In the genomic region with DNA sequence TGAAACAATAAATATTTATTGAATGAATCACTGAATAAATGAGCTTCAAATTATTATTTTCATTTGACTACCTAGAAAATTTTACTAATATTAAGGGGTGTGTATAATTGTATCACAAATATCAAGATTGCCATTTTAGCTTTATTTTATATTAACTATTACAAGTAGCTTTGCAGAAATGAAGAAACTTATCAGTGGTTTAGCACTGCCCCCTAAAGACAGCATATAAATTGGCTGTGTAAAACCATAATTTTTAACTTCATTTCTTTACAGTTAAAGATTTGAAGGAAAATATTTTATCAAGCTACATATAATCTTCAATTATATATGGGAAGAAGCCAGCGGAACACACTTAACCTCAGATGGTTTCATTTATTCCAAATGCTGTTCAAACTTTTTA, we compare ENCODE assay signal across 13 cellular contexts. TPM values are rescaled to one million over a fixed set of nuclear protein-coding genes. Genes with fewer than 3 reads are reported as not detected.
A peak's percentile ranks its signal among the peaks of the same experiment; 100 is the strongest.
DNase-seq lines count a peak whose midpoint lies in the region; ATAC-seq and TF ChIP-seq lines count a peak whose summit lies in the region.
"Had no signal": no experiment of that assay in that cellular context is flagged by ENCODE, and none has a peak within 500 bp of the region (broad histone marks: within the 10 kb centered on the region; RNA-seq: fewer than 3 reads in every experiment).

No MANE protein-coding gene starts in this region.

- no peak for ATAC-seq in DND-41 (ENCODE audit: insufficient read depth, low read depth)
- no peak for ATAC-seq in T-cell (replicated peaks in 1 of 4)
- no peak for ATAC-seq in GM21367 (IDR thresholded peaks at IDR 0.05; ENCODE audit: unreplicated experiment)
- ATAC-seq in GM18505 (IDR thresholded peaks at IDR 0.05; ENCODE audit: unreplicated experiment): no peak
- ATAC-seq: K562, WTC11 had no signal

- H3K36me3 ChIP-seq in DND-41 (ENCODE audit: insufficient read depth, low read length) (no peaks in the 10 kb centered on the region), esophagus squamous epithelium (no peaks in the 10 kb centered on the region)
- H3K36me3 ChIP-seq: Peyer's patch had no signal

- H3K9me3 ChIP-seq in DND-41 (ENCODE audit: insufficient read depth, low read length, severe bottlenecking) (no peaks in the 10 kb centered on the region), esophagus squamous epithelium (no peaks in the 10 kb centered on the region)
- H3K9me3 ChIP-seq: Peyer's patch had no signal

- H3K4me3 ChIP-seq in DND-41 (ENCODE audit: low read depth in 1 of 2, low read length in 2 of 2) (no peak overlapping the region), esophagus squamous epithelium (no peak overlapping the region)
- H3K4me3 ChIP-seq: K562, Peyer's patch had no signal

- POLR2A ChIA-PET in T-cell (lab: Charles Lee): no interaction called here

- H3K9ac ChIP-seq in DND-41 (ENCODE audit: low read depth, low read length): no peak overlapping the region

- H3K4me1 ChIP-seq in DND-41 (ENCODE audit: insufficient read depth, low read length): no peaks in the 10 kb centered on the region
- H3K4me1 ChIP-seq in esophagus squamous epithelium: no peaks in the 10 kb centered on the region
- H3K4me1 ChIP-seq: Peyer's patch had no signal

- peaks cover 0 to 4% (median 0%) of the 10 kb centered on the region in 3 donors for H3K9me3 Mint-ChIP-seq in T-cell
- H3K9me3 Mint-ChIP-seq: activated T-helper 2 cell treated with anti-CD3 and anti-CD28 coated beads, Interferon-gamma antibody, Interleukin-2, Interleukin-4, amounts not matched to agents 10 μg/mL and 5 μg/mL and 100 μg/mL, durations not matched to agents 14 hours and 24 hours and 36 hours; WTC11 had no signal

- H3K27me3 ChIP-seq in DND-41 (ENCODE audit: insufficient read depth, low read length, poor library complexity) (no peaks in the 10 kb centered on the region), esophagus squamous epithelium (no peaks in the 10 kb centered on the region)
- H3K27me3 ChIP-seq: Peyer's patch had no signal

- no peaks in the 10 kb centered on the region for H3K79me2 ChIP-seq in DND-41 (ENCODE audit: insufficient read depth, low read length)

- TF ChIP-seq POLR2A in GM18505 (IDR thresholded peaks at IDR 0.05; ENCODE audit: borderline replicate concordance, extremely low read depth, insufficient read depth, insufficient read length) (no peak), esophagus squamous epithelium (IDR thresholded peaks at IDR 0.05) (no peak)

- H3K4me1 Mint-ChIP-seq in T-cell: no peaks in the 10 kb centered on the region

- 65 to 78% methylated on average over 1 of the region's 1 CpG for WGBS in esophagus squamous epithelium, 2 donors

- no peaks in the 10 kb centered on the region for H4K20me1 ChIP-seq in DND-41 (ENCODE audit: insufficient read depth, low read length)

- no peaks in the 10 kb centered on the region for H3K36me3 Mint-ChIP-seq in T-cell
- H3K36me3 Mint-ChIP-seq: WTC11 had no signal

- no peak overlapping the region for H3K27ac Mint-ChIP-seq in T-cell
- H3K27ac Mint-ChIP-seq: activated T-helper 2 cell treated with anti-CD3 and anti-CD28 coated beads, Interferon-gamma antibody, Interleukin-2, Interleukin-4, amounts not matched to agents 10 μg/mL and 5 μg/mL and 100 μg/mL, durations not matched to agents 14 hours and 24 hours and 36 hours; WTC11 had no signal

- no peak overlapping the region for H3K27ac ChIP-seq in DND-41 (ENCODE audit: low read length)
- peak overlapping the region; percentile 67 for H3K27ac ChIP-seq in VCaP
- H3K27ac ChIP-seq in esophagus squamous epithelium: no peak overlapping the region
- H3K27ac ChIP-seq: Peyer's patch had no signal

- intact Hi-C loops in esophagus squamous epithelium (cut with DNase I): no loop called here

- H2AFZ ChIP-seq in DND-41 (ENCODE audit: low read depth, low read length): no peak overlapping the region

- CTCF ChIA-PET in T-cell (lab: Charles Lee): interaction anchor here in 1 of 2 donors (0.8 kb wide), 1 partner anchor 773 kb away, joined by 3 read pairs; no protein-coding TSS in a partner anchor

- H3K27me3 Mint-ChIP-seq in T-cell: no peaks in the 10 kb centered on the region

- H3K4me2 ChIP-seq in DND-41 (ENCODE audit: insufficient read depth, low read length): no peak overlapping the region

- H3K4me3 Mint-ChIP-seq in T-cell: no peak overlapping the region
- H3K4me3 Mint-ChIP-seq: WTC11 had no signal

- DNase-seq in DND-41: no peak
- DNase-seq in left kidney (ENCODE audit: low read depth, low spot score): peak; percentile 26
- no peak for DNase-seq in T-cell
- no peak for DNase-seq in esophagus squamous epithelium (lab: John Stamatoyannopoulos, UW)
- DNase-seq: Peyer's patch had no signal

- TF ChIP-seq CTCF in DND-41 (IDR thresholded peaks at IDR 0.05; ENCODE audit: borderline replicate concordance, extremely low read depth, low read length, poor library complexity, severe bottlenecking) (peak; percentile 27), LNCAP (IDR thresholded peaks at IDR 0.05) (peak; percentile 57), VCaP (conservative IDR thresholded peaks at IDR 0.05) (peak; percentile 74), esophagus squamous epithelium (IDR thresholded peaks at IDR 0.05) (peak in 2 of 6 experiments; percentile 20 to 28)

RNA-seq across cellular contexts. Expression of gene GARIN6, which starts 11.4 kb away (rescaled TPM):
- total RNA-seq in T-cell (not detected), esophagus squamous epithelium (not detected)
- total RNA-seq: activated T-helper 2 cell treated with anti-CD3 and anti-CD28 coated beads, Interferon-gamma antibody, Interleukin-2, Interleukin-4, amounts not matched to agents 10 μg/mL and 5 μg/mL and 100 μg/mL, durations not matched to agents 14 hours and 24 hours and 36 hours; K562; Peyer's patch; pulmonary artery endothelial cell; WTC11 had no signal
